Comparison of ENCODE assay signal across 1 cellular context in genomic region chr2:37324536-37324785, GRCh38.
A peak's percentile ranks its signal among the peaks of the same experiment; 100 is the strongest.
TF ChIP-seq lines count a peak whose summit lies in the region.

No MANE protein-coding gene starts in this region.

TF ChIP-seq in HepG2, 621 proteins besides CTCF, POLR2A, EP300 and RAD21 (continued from another document and continues in another):
- no peak for TF ChIP-seq ZNF574 (CRISPR knock-in tag; IDR thresholded peaks at IDR 0.05)
- peak; percentile 74; the same call in 1 of the 2 replicates for TF ChIP-seq TFDP2 (CRISPR knock-in tag; IDR thresholded peaks at IDR 0.05)
- TF ChIP-seq PCBP1 (IDR thresholded peaks at IDR 0.05; ENCODE audit: borderline replicate concordance, low read depth, low read length) = 0 out of 2 replicates have a peak, but pooled peaks have one; percentile 53
- no peak for TF ChIP-seq POGZ (CRISPR knock-in tag; IDR thresholded peaks at IDR 0.05)
- TF ChIP-seq ZNF790 (CRISPR knock-in tag; IDR thresholded peaks at IDR 0.05; ENCODE audit: borderline replicate concordance) = no peak
- TF ChIP-seq NCOA5 (CRISPR knock-in tag; IDR thresholded peaks at IDR 0.05) = no peak
- TF ChIP-seq JARID2 (CRISPR knock-in tag; IDR thresholded peaks at IDR 0.05; ENCODE audit: insufficient replicate concordance) = no peak
- no peak for TF ChIP-seq ZNF691 (CRISPR knock-in tag; IDR thresholded peaks at IDR 0.05; ENCODE audit: borderline replicate concordance, low read depth)
- TF ChIP-seq E2F1 (CRISPR knock-in tag; IDR thresholded peaks at IDR 0.05) = 0 out of 2 replicates have a peak, but pooled peaks have one; percentile 17
- no peak for TF ChIP-seq ZNF747 (CRISPR knock-in tag; IDR thresholded peaks at IDR 0.05; ENCODE audit: borderline replicate concordance)
- no peak for TF ChIP-seq MLX (CRISPR knock-in tag; IDR thresholded peaks at IDR 0.05)
- TF ChIP-seq HOXA7 (CRISPR knock-in tag; IDR thresholded peaks at IDR 0.05) = no peak
- TF ChIP-seq HIC2 (CRISPR knock-in tag; IDR thresholded peaks at IDR 0.05; ENCODE audit: low read depth) = no peak
- peak; percentile 42; the same call in 1 of the 2 replicates for TF ChIP-seq TAF1 (CRISPR knock-in tag; IDR thresholded peaks at IDR 0.05)
- TF ChIP-seq ZNF234 (CRISPR knock-in tag; conservative IDR thresholded peaks at IDR 0.05) = peak; percentile 55; the same call in 1 of the 2 replicates
- TF ChIP-seq IRF9 (CRISPR knock-in tag; IDR thresholded peaks at IDR 0.05; ENCODE audit: borderline replicate concordance) = 0 out of 2 replicates have a peak, but pooled peaks have one; percentile 14
- peak; percentile 66 for TF ChIP-seq SALL1 (CRISPR knock-in tag; IDR thresholded peaks at IDR 0.05)
- TF ChIP-seq ARID5B (CRISPR knock-in tag; IDR thresholded peaks at IDR 0.05) = no peak; the same call in 1 of the 2 replicates
- no peak for TF ChIP-seq ZNF615 (CRISPR knock-in tag; IDR thresholded peaks at IDR 0.05; ENCODE audit: borderline replicate concordance)
- TF ChIP-seq MTERF4 (CRISPR knock-in tag; IDR thresholded peaks at IDR 0.05) = no peak
- no peak for TF ChIP-seq SIX4 (CRISPR knock-in tag; IDR thresholded peaks at IDR 0.05)
- no peak for TF ChIP-seq ZNF317 (CRISPR knock-in tag; IDR thresholded peaks at IDR 0.05)
- TF ChIP-seq ATF7-NPFF (CRISPR knock-in tag; IDR thresholded peaks at IDR 0.05; ENCODE audit: low read depth) = no peak; the same call in 1 of the 2 replicates
- no peak for TF ChIP-seq ZNF792 (CRISPR knock-in tag; IDR thresholded peaks at IDR 0.05)
- no peak for TF ChIP-seq TBL1XR1 (IDR thresholded peaks at IDR 0.05; ENCODE audit: borderline replicate concordance, low read length, partially characterized antibody)
- TF ChIP-seq ASH2L (IDR thresholded peaks at IDR 0.05; ENCODE audit: insufficient read length, low read depth, low read length) = no peak
- no peak for TF ChIP-seq ZNF678 (CRISPR knock-in tag; IDR thresholded peaks at IDR 0.05)
- TF ChIP-seq GMEB1 (CRISPR knock-in tag; IDR thresholded peaks at IDR 0.05; ENCODE audit: borderline replicate concordance) = no peak
- TF ChIP-seq POLR2AphosphoS5 (IDR thresholded peaks at IDR 0.05; ENCODE audit: low read depth, low read length) = peak; percentile 74
- no peak for TF ChIP-seq KAT2B (IDR thresholded peaks at IDR 0.05; ENCODE audit: borderline replicate concordance, low read depth, low read length)
- TF ChIP-seq ZFP62 (CRISPR knock-in tag; IDR thresholded peaks at IDR 0.05) = no peak
- no peak; the same call in 1 of the 2 replicates for TF ChIP-seq FOSL2 (CRISPR knock-in tag; IDR thresholded peaks at IDR 0.05)
- TF ChIP-seq PRPF4 (IDR thresholded peaks at IDR 0.05; ENCODE audit: low read depth, low read length, poor library complexity, severe bottlenecking) = no peak
- TF ChIP-seq GLMP (CRISPR knock-in tag; IDR thresholded peaks at IDR 0.05; ENCODE audit: borderline replicate concordance) = peak; percentile 26; the same call in 1 of the 2 replicates
- no peak for TF ChIP-seq ZXDC (CRISPR knock-in tag; IDR thresholded peaks at IDR 0.05)
- TF ChIP-seq NR0B2 (CRISPR knock-in tag; IDR thresholded peaks at IDR 0.05) = peak; percentile 18; the same call in 1 of the 2 replicates
